Comparison of ENCODE assay signal across 17 cellular contexts in the genomic region with DNA sequence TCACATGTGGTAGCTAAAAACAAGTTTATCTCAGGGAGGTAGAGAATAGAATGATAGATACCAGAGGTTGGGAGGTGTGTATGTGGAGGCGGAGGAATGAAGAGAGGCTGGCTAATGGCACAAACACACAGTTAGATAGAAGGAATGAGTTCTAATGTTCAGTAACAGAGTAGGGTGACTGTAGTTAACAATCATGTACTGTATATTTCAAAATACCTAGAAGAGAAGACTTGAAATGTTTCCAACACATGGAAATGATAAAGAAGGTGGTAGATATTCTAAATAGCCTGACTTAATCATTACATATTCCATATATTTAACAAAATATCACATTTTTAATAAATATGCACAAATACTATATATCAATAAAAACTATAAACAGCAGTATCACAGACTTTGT. TPM values are rescaled to one million over a fixed set of nuclear protein-coding genes. Genes with fewer than 3 reads are reported as not detected.
DNase-seq lines count a peak whose midpoint lies in the region; ATAC-seq and TF ChIP-seq lines count a peak whose summit lies in the region.
"Had no signal": no experiment of that assay in that cellular context is flagged by ENCODE, and none has a peak within 500 bp of the region (broad histone marks: within the 10 kb centered on the region; RNA-seq: fewer than 3 reads in every experiment).

No MANE protein-coding gene starts in this region.

- no peak overlapping the region for H3K4me2 ChIP-seq in smooth muscle cell

- H3K9me3 ChIP-seq in SJSA1 (replicated peaks) (no peaks in the 10 kb centered on the region), smooth muscle cell (replicated peaks; ENCODE audit: low read depth) (no peaks in the 10 kb centered on the region)
- H3K9me3 ChIP-seq: HAP-1 had no signal

- no peak overlapping the region for H2AFZ ChIP-seq in smooth muscle cell (ENCODE audit: low read depth)

- H3K27me3 ChIP-seq in SJSA1 (replicated peaks) (no peaks in the 10 kb centered on the region), smooth muscle cell (ENCODE audit: low read depth) (no peaks in the 10 kb centered on the region), H7 (ENCODE audit: control insufficient read depth, insufficient read depth, low read length) (no peaks in the 10 kb centered on the region)

- no peaks in the 10 kb centered on the region for H3K79me2 ChIP-seq in smooth muscle cell (ENCODE audit: low read depth)

- H4K20me1 ChIP-seq in smooth muscle cell (ENCODE audit: low read depth), result no peaks in the 10 kb centered on the region

- H3K27ac ChIP-seq in SJSA1, result peak overlapping the region; percentile 58; the same call in 1 of the 2 replicates
- H3K27ac ChIP-seq in smooth muscle cell (ENCODE audit: low read depth), result peak overlapping the region; percentile 94

- TF ChIP-seq CTCF in AG10803 (conservative IDR thresholded peaks at IDR 0.05; ENCODE audit: low read length) (no peak), fibroblast of mammary gland (conservative IDR thresholded peaks at IDR 0.05; ENCODE audit: control insufficient read depth, insufficient read depth, low read depth, low read length) (no peak), smooth muscle cell (IDR thresholded peaks at IDR 0.05; ENCODE audit: borderline replicate concordance, insufficient read depth, poor library complexity, severe bottlenecking) (no peak)

- peaks cover 13% of the 10 kb centered on the region for H3K4me1 ChIP-seq in SJSA1 (replicated peaks)
- H3K4me1 ChIP-seq in smooth muscle cell (ENCODE audit: low read depth), result peaks cover 11% of the 10 kb centered on the region
- H3K4me1 ChIP-seq: HAP-1 had no signal

- ATAC-seq in GM21390 (IDR thresholded peaks at IDR 0.05; ENCODE audit: unreplicated experiment), result no peak
- ATAC-seq: GM12878, HepG2 had no signal

- H3F3A ChIP-seq in smooth muscle cell (ENCODE audit: low read depth), result no peaks in the 10 kb centered on the region

- WGBS in smooth muscle cell (ENCODE audit: low lambda C conversion rate), result 100% methylated on average over 1 of the region's 1 CpG

- no peak overlapping the region for H3K4me3 ChIP-seq in AG10803 (ENCODE audit: low read length)
- H3K4me3 ChIP-seq in SJSA1, result no peak overlapping the region
- H3K4me3 ChIP-seq in fibroblast of mammary gland (ENCODE audit: control insufficient read depth, low read depth, low read length), result no peak overlapping the region
- no peak overlapping the region for H3K4me3 ChIP-seq in smooth muscle cell
- H3K4me3 ChIP-seq in H7 (ENCODE audit: insufficient read depth, low read depth, low read length), result no peak overlapping the region
- H3K4me3 ChIP-seq: GM12878, HAP-1 had no signal

- DNase-seq in AG10803 (ENCODE audit: low read depth) (peak; percentile 17), SJSA1 (ENCODE audit: low read depth in 1 of 2, low spot score in 2 of 2) (no peak), fibroblast of mammary gland (ENCODE audit: low read depth) (peak; percentile 53), smooth muscle cell (lab: John Stamatoyannopoulos, UW; ENCODE audit: unreplicated experiment) (no peak), H7 (no peak), NCI-H1436 treated with DMSO at 0.1 percent for 48 hours (lab: John Stamatoyannopoulos, UW) (no peak)
- DNase-seq: 8988T; ACHN; C1 segment of cervical spinal cord; Calu3; CD4-positive, alpha-beta T cell; DMS 273 treated with DMSO at 0.1 percent for 48 hours had no signal

- H3K36me3 ChIP-seq in SJSA1, result no peaks in the 10 kb centered on the region
- H3K36me3 ChIP-seq in smooth muscle cell (ENCODE audit: low read depth), result no peaks in the 10 kb centered on the region
- H3K36me3 ChIP-seq in H7 (replicated peaks; ENCODE audit: control insufficient read depth, insufficient read depth, low read length), result no peaks in the 10 kb centered on the region
- H3K36me3 ChIP-seq: HAP-1 had no signal

- H3K9ac ChIP-seq in smooth muscle cell (ENCODE audit: low read depth), result no peak overlapping the region

RNA-seq across cellular contexts. Expression of a gene that starts 8.9 kb away (rescaled TPM):
- total RNA-seq in SJSA1 (2014; rRNA removed; shearing (Covaris generic)), result not detected in 2 replicates
- total RNA-seq in smooth muscle cell, result 0.49 and 0.76 TPM in 2 replicates
- 0.11 TPM in 1 of 2 replicates, not detected in the other for polyA plus RNA-seq in smooth muscle cell
- total RNA-seq in H7 (2014; rRNA removed; shearing (Covaris generic)), result not detected in 2 replicates
- total RNA-seq: Calu3, Daoy, HepG2 had no signal
- polyA plus RNA-seq: HepG2 had no signal

Comparison
In these comparisons a context has a peak if more than half of its experiments do, and no peak if none do; other contexts are left out.
1. DNase-seq: peak in AG10803 (single experiment) and fibroblast of mammary gland (single experiment); none in SJSA1 (0 of 2), smooth muscle cell (single experiment), H7 (single experiment) and NCI-H1436 treated with DMSO at 0.1 percent for 48 hours (single experiment).